28 cellular contexts compared by ENCODE assay signal in the genomic region with DNA sequence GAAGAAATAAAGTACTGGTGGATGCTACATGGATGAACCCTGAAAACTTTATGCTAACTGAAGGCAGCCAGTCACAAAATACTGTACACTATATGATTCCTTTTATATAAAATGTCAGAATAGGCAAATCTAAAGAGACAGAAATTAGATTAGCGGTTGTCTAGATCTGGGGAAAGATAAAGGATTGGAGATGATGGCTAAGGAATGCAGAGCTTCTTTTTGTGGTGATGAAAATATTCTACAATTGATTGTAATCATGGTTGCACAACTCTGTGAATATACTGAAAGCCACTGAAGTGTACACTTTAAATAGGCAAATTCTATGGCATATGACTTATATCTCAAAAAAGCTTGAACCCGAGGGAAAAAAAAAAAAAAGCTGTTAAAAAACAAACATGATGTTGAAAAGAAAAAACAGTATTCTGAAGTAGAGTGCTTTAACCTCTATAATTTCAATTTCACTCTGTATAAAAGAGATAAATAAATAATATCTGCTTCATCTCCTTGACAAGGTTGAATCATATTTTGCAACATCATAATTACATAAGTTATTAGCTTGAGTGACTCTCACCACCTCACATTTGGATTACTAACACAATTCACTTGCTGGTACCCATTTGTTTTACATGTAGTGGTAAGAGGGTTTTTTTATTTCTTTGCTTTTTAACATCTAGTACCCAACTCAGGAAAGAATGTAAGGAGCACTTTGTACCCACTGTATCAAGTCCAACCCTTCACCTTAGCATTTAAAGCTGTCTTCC. TPM values are rescaled to one million over a fixed set of nuclear protein-coding genes. Genes with fewer than 3 reads are reported as not detected.
"Had no signal": no experiment of that assay in that cellular context is flagged by ENCODE, and none has a peak within 500 bp of the region (broad histone marks: within the 10 kb centered on the region; RNA-seq: fewer than 3 reads in every experiment).

No MANE protein-coding gene starts in this region.

- ATAC-seq: activated CD8-positive, alpha-beta memory T cell treated with anti-CD3 and anti-CD28 coated beads, Interleukin-2, amount 10 ng/mL, durations not matched to agents 7 days and 5 days; activated CD8-positive, alpha-beta T cell treated with anti-CD3 and anti-CD28 coated beads, Interleukin-2, amount 10 ng/mL, durations not matched to agents 7 days and 5 days; activated T-cell treated with anti-CD3 and anti-CD28 coated beads, Interleukin-2, amount 50 U/mL, for 72 hours; gastrocnemius medialis; left cardiac atrium; left ventricle myocardium superior; right lobe of liver; stimulated activated effector memory CD8-positive, alpha-beta T cell treated with anti-CD3 and anti-CD28 coated beads, Interleukin-12 subunit alpha, Interleukin-12 subunit beta, amount 100 ng/mL, for 72 hours had no signal

- H3K27ac Mint-ChIP-seq: activated CD8-positive, alpha-beta memory T cell treated with anti-CD3 and anti-CD28 coated beads, Interleukin-2, amount 10 ng/mL, durations not matched to agents 7 days and 5 days; activated CD8-positive, alpha-beta T cell treated with anti-CD3 and anti-CD28 coated beads, Interleukin-2, amount 10 ng/mL, durations not matched to agents 7 days and 5 days; activated naive CD8-positive, alpha-beta T cell; activated T-cell treated with anti-CD3 and anti-CD28 coated beads, Interleukin-2, amount 50 U/mL, for 72 hours; brain; nephron; stimulated activated effector memory CD8-positive, alpha-beta T cell treated with anti-CD3 and anti-CD28 coated beads, Interleukin-12 subunit alpha, Interleukin-12 subunit beta, amount 100 ng/mL, for 72 hours; stimulated activated naive CD8-positive, alpha-beta T cell treated with anti-CD3 and anti-CD28 coated beads, Interleukin-15, Interleukin-2, amounts not matched to agents 100 ng/mL and 50 ng/mL, for 24 hours; type B pancreatic cell had no signal

- H3K36me3 Mint-ChIP-seq: activated naive CD8-positive, alpha-beta T cell; brain; stimulated activated effector memory CD8-positive, alpha-beta T cell treated with anti-CD3 and anti-CD28 coated beads, Interleukin-12 subunit alpha, Interleukin-12 subunit beta, amount 100 ng/mL, for 72 hours; type B pancreatic cell had no signal

- H3K4me3 ChIP-seq: adrenal gland, ascending aorta, gastrocnemius medialis, hepatocyte, right lobe of liver, skin epidermis, uterus had no signal

- H2AFZ ChIP-seq: hepatocyte had no signal

- H3K4me3 Mint-ChIP-seq: activated CD8-positive, alpha-beta memory T cell treated with anti-CD3 and anti-CD28 coated beads, Interleukin-2, amount 10 ng/mL, durations not matched to agents 7 days and 5 days; activated CD8-positive, alpha-beta T cell treated with anti-CD3 and anti-CD28 coated beads, Interleukin-2, amount 10 ng/mL, durations not matched to agents 7 days and 5 days; activated naive CD8-positive, alpha-beta T cell; activated T-cell treated with anti-CD3 and anti-CD28 coated beads, Interleukin-2, amount 50 U/mL, for 72 hours; nephron; stimulated activated effector memory CD8-positive, alpha-beta T cell treated with anti-CD3 and anti-CD28 coated beads, Interleukin-12 subunit alpha, Interleukin-12 subunit beta, amount 100 ng/mL, for 72 hours; stimulated activated naive CD8-positive, alpha-beta T cell treated with anti-CD3 and anti-CD28 coated beads, Interleukin-15, Interleukin-2, amounts not matched to agents 100 ng/mL and 50 ng/mL, for 24 hours; type B pancreatic cell had no signal

- H3K27me3 ChIP-seq: adrenal gland, ascending aorta, gastrocnemius medialis, hepatocyte, right lobe of liver, uterus had no signal

- H3K4me1 Mint-ChIP-seq: stimulated activated effector memory CD8-positive, alpha-beta T cell treated with anti-CD3 and anti-CD28 coated beads, Interleukin-12 subunit alpha, Interleukin-12 subunit beta, amount 100 ng/mL, for 72 hours had no signal

- DNase-seq: activated CD4-positive, alpha-beta T cell treated with anti-CD3 and anti-CD28 coated beads, Interleukin-2, amount 50 U/mL, for 1 hour; activated CD4-positive, CD25-positive, alpha-beta regulatory T cell treated with anti-CD3 and anti-CD28 coated beads, Interleukin-2, amount 50 U/mL, for 72 hours; activated CD8-positive, alpha-beta memory T cell treated with anti-CD3 and anti-CD28 coated beads, Interleukin-2, amount 10 ng/mL, durations not matched to agents 7 days and 5 days; activated CD8-positive, alpha-beta T cell treated with anti-CD3 and anti-CD28 coated beads, Interleukin-2, amount 10 ng/mL, durations not matched to agents 7 days and 5 days; activated effector memory CD4-positive, alpha-beta T cell treated with Interleukin-2 at 50 U/mL for 16 hours; activated naive CD4-positive, alpha-beta T cell treated with Interleukin-2 at 50 U/mL for 16 hours; activated T-cell treated with anti-CD3 and anti-CD28 coated beads for 4 hours; activated T-cell treated with anti-CD3 and anti-CD28 coated beads, Interleukin-2, amount 50 U/mL, for 72 hours; adrenal gland; caudate nucleus; dermis blood vessel endothelial cell; effector CD8-positive, alpha-beta T cell; gastrocnemius medialis; left cardiac atrium; left ventricle myocardium superior; right lobe of liver; stimulated activated CD4-positive, alpha-beta T cell treated with anti-CD3 and anti-CD28 coated beads, Interleukin-4, amount 100 ng/mL, for 24 hours; T-helper 2 cell; uterus had no signal

- H3K36me3 ChIP-seq: adrenal gland, ascending aorta, gastrocnemius medialis, right lobe of liver, uterus had no signal

- H3K9me3 Mint-ChIP-seq: activated T-cell treated with anti-CD3 and anti-CD28 coated beads, Interleukin-2, amount 50 U/mL, for 72 hours; brain; nephron; stimulated activated naive CD8-positive, alpha-beta T cell treated with anti-CD3 and anti-CD28 coated beads, Interleukin-15, Interleukin-2, amounts not matched to agents 100 ng/mL and 50 ng/mL, for 24 hours; type B pancreatic cell had no signal

- H3K27ac ChIP-seq: adrenal gland, gastrocnemius medialis, hepatocyte, right lobe of liver had no signal

- H3K4me2 ChIP-seq: hepatocyte had no signal

- H3K9me3 ChIP-seq: adrenal gland, ascending aorta, gastrocnemius medialis, right lobe of liver, uterus had no signal

RNA-seq across cellular contexts. Expression of gene GNAI1, which starts 2.8 kb away (rescaled TPM):
- total RNA-seq: activated CD8-positive, alpha-beta T cell treated with anti-CD3 and anti-CD28 coated beads, Interleukin-2, amount 10 ng/mL, durations not matched to agents 7 days and 5 days had no signal
